ENCODE assay signal across 8 cellular contexts in genomic region chrX:100615015-100615414, GRCh38. TPM values are rescaled to one million over a fixed set of nuclear protein-coding genes. Genes with fewer than 3 reads are reported as not detected.
A peak's percentile ranks its signal among the peaks of the same experiment; 100 is the strongest.
DNase-seq lines count a peak whose midpoint lies in the region; ATAC-seq and TF ChIP-seq lines count a peak whose summit lies in the region.

No MANE protein-coding gene starts in this region.

- H3K36me3 ChIP-seq in MG63 (no peaks in the 10 kb centered on the region), body of pancreas (replicated peaks in 1 of 2; ENCODE audit: insufficient read depth in 1 of 2, low read depth in 2 of 2) (no peaks in the 10 kb centered on the region), mesenchymal stem cell (ENCODE audit: control insufficient read depth in 1 of 2, insufficient read depth in 2 of 2, low read depth in 1 of 2, low read length in 2 of 2) (no peaks in the 10 kb centered on the region)

- TF ChIP-seq CTCF in AG04449 (IDR thresholded peaks at IDR 0.05; ENCODE audit: insufficient read depth, low read length, missing control alignments) (peak; percentile 52), GM12872 (IDR thresholded peaks at IDR 0.05; ENCODE audit: insufficient read depth, low read depth, low read length) (peak; percentile 65), body of pancreas (IDR thresholded peaks at IDR 0.05) (peak; percentile 13 to 55 (median 44))

- H3K4ac ChIP-seq in mesenchymal stem cell (ENCODE audit: low read depth in 1 of 2, low read length in 2 of 2), result no peak overlapping the region

- peaks cover 13% of the 10 kb centered on the region for H3K27me3 Mint-ChIP-seq in activated T-helper 2 cell treated with anti-CD3 and anti-CD28 coated beads, Interferon-gamma antibody, Interleukin-2, Interleukin-4, amounts not matched to agents 10 μg/mL and 5 μg/mL and 100 μg/mL, durations not matched to agents 14 hours and 24 hours and 36 hours (ENCODE audit: low read depth)
- H3K27me3 Mint-ChIP-seq in activated CD8-positive, alpha-beta memory T cell treated with anti-CD3 and anti-CD28 coated beads, Interleukin-2, amount 10 ng/mL, durations not matched to agents 7 days and 5 days, result peaks cover 21% of the 10 kb centered on the region

- H2BK120ac ChIP-seq in mesenchymal stem cell (ENCODE audit: low read depth, low read length), result no peak overlapping the region

- no peak overlapping the region for H3K14ac ChIP-seq in mesenchymal stem cell (ENCODE audit: low read length in 2 of 2)

- no peak overlapping the region for H2BK15ac ChIP-seq in mesenchymal stem cell (ENCODE audit: low read depth, poor library complexity, severe bottlenecking)

- intact Hi-C loops in body of pancreas (cut with DNase I), result no loop called here
- intact Hi-C loops in activated T-helper 2 cell treated with anti-CD3 and anti-CD28 coated beads, Interferon-gamma antibody, Interleukin-2, Interleukin-4, amounts not matched to agents 10 μg/mL and 5 μg/mL and 100 μg/mL, durations not matched to agents 14 hours and 24 hours and 36 hours (cut with micrococcal nuclease), result no loop called here

- no peaks in the 10 kb centered on the region for H3K79me1 ChIP-seq in mesenchymal stem cell (replicated peaks; ENCODE audit: low read length, poor library complexity, severe bottlenecking)

- H3K4me2 ChIP-seq in mesenchymal stem cell (ENCODE audit: low read length, poor library complexity, severe bottlenecking), result no peak overlapping the region

- no peak overlapping the region for H3K27ac ChIP-seq in body of pancreas
- H3K27ac ChIP-seq in mesenchymal stem cell (ENCODE audit: low read length, poor library complexity, severe bottlenecking), result no peak overlapping the region

- ATAC-seq in body of pancreas, result peak; percentile 67
- ATAC-seq in activated CD8-positive, alpha-beta memory T cell treated with anti-CD3 and anti-CD28 coated beads, Interleukin-2, amount 10 ng/mL, durations not matched to agents 7 days and 5 days, result no peak

- H3K4me1 Mint-ChIP-seq in activated T-helper 2 cell treated with anti-CD3 and anti-CD28 coated beads, Interferon-gamma antibody, Interleukin-2, Interleukin-4, amounts not matched to agents 10 μg/mL and 5 μg/mL and 100 μg/mL, durations not matched to agents 14 hours and 24 hours and 36 hours (ENCODE audit: low read depth), result no peaks in the 10 kb centered on the region
- H3K4me1 Mint-ChIP-seq in activated CD8-positive, alpha-beta memory T cell treated with anti-CD3 and anti-CD28 coated beads, Interleukin-2, amount 10 ng/mL, durations not matched to agents 7 days and 5 days, result no peaks in the 10 kb centered on the region

- no peak overlapping the region for H3K23ac ChIP-seq in mesenchymal stem cell (ENCODE audit: low read length in 2 of 2)

- H3K4me1 ChIP-seq in body of pancreas (no peaks in the 10 kb centered on the region), mesenchymal stem cell (ENCODE audit: control insufficient read depth, insufficient read depth, low read depth, low read length) (no peaks in the 10 kb centered on the region)

- H2BK12ac ChIP-seq in mesenchymal stem cell (ENCODE audit: low read length in 2 of 2), result no peak overlapping the region

- no peak overlapping the region for H2AK5ac ChIP-seq in mesenchymal stem cell (ENCODE audit: low read length, severe bottlenecking)

- CTCF ChIA-PET in AG04449 (lab: Yijun Ruan, JAX), result interaction anchor here (0.6 to 4.8 kb wide), 22 partner anchors 8 to 154 kb away, joined by 3 to 27 read pairs (median 4); partner anchors contain the start of gene TSPAN6
- CTCF ChIA-PET in HEK293T (lab: Yijun Ruan, JAX), result interaction anchor here (0.6 to 1.7 kb wide), 11 partner anchors 8 to 247 kb away, joined by 3 to 10 read pairs (median 4); partner anchors contain the start of genes SYTL4 and TSPAN6
- CTCF ChIA-PET in activated CD8-positive, alpha-beta memory T cell treated with anti-CD3 and anti-CD28 coated beads, Interleukin-2, amount 10 ng/mL, durations not matched to agents 7 days and 5 days (lab: Charles Lee), result interaction anchor here (1.0 to 1.4 kb wide), 2 partner anchors 11 to 21 kb away, joined by 3 to 4 read pairs; no protein-coding TSS in a partner anchor

- TF ChIP-seq POLR2A in body of pancreas (IDR thresholded peaks at IDR 0.05), result no peak

- no peak overlapping the region for H2BK5ac ChIP-seq in mesenchymal stem cell (ENCODE audit: low read depth, low read length, poor library complexity, severe bottlenecking)

- peak overlapping the region; percentile 49 for H3K9ac ChIP-seq in mesenchymal stem cell (ENCODE audit: low read length)

- H3K9me3 ChIP-seq in MG63, result no peaks in the 10 kb centered on the region
- no peaks in the 10 kb centered on the region for H3K9me3 ChIP-seq in body of pancreas
- no peaks in the 10 kb centered on the region for H3K9me3 ChIP-seq in mesenchymal stem cell (ENCODE audit: control insufficient read depth, low read length)

- POLR2A ChIA-PET in AG04449 (lab: Yijun Ruan, JAX), result no interaction called here
- POLR2A ChIA-PET in HEK293T (lab: Yijun Ruan, JAX), result interaction anchor here (1.2 to 1.4 kb wide), 2 partner anchors 15 to 22 kb away, joined by 5 to 6 read pairs; partner anchors contain the start of gene TSPAN6

- no peak overlapping the region for H3K27ac Mint-ChIP-seq in activated T-helper 2 cell treated with anti-CD3 and anti-CD28 coated beads, Interferon-gamma antibody, Interleukin-2, Interleukin-4, amounts not matched to agents 10 μg/mL and 5 μg/mL and 100 μg/mL, durations not matched to agents 14 hours and 24 hours and 36 hours
- no peak overlapping the region for H3K27ac Mint-ChIP-seq in activated CD8-positive, alpha-beta memory T cell treated with anti-CD3 and anti-CD28 coated beads, Interleukin-2, amount 10 ng/mL, durations not matched to agents 7 days and 5 days

- no peaks in the 10 kb centered on the region for H3K9me3 Mint-ChIP-seq in activated T-helper 2 cell treated with anti-CD3 and anti-CD28 coated beads, Interferon-gamma antibody, Interleukin-2, Interleukin-4, amounts not matched to agents 10 μg/mL and 5 μg/mL and 100 μg/mL, durations not matched to agents 14 hours and 24 hours and 36 hours
- no peaks in the 10 kb centered on the region for H3K9me3 Mint-ChIP-seq in activated CD8-positive, alpha-beta memory T cell treated with anti-CD3 and anti-CD28 coated beads, Interleukin-2, amount 10 ng/mL, durations not matched to agents 7 days and 5 days (ENCODE audit: low read depth)

- WGBS in body of pancreas, 2 donors, result 0 to 13% methylated on average over 1 to 3 of the region's 3 CpGs
- WGBS in mesenchymal stem cell, result 21% methylated on average over 2 of the region's 3 CpGs

- no peaks in the 10 kb centered on the region for H3K36me3 Mint-ChIP-seq in activated T-helper 2 cell treated with anti-CD3 and anti-CD28 coated beads, Interferon-gamma antibody, Interleukin-2, Interleukin-4, amounts not matched to agents 10 μg/mL and 5 μg/mL and 100 μg/mL, durations not matched to agents 14 hours and 24 hours and 36 hours (ENCODE audit: low read depth)
- no peaks in the 10 kb centered on the region for H3K36me3 Mint-ChIP-seq in activated CD8-positive, alpha-beta memory T cell treated with anti-CD3 and anti-CD28 coated beads, Interleukin-2, amount 10 ng/mL, durations not matched to agents 7 days and 5 days

- H3K18ac ChIP-seq in mesenchymal stem cell (ENCODE audit: low read depth in 1 of 2, low read length in 2 of 2), result no peak overlapping the region

- DNase-seq in AG04449 (ENCODE audit: low read depth, low spot score) (no peak), HEK293T (ENCODE audit: extremely low spot score) (peak; percentile 60), MG63 (peak; percentile 31), body of pancreas (peak in 3 of 4 donors; percentile 20 to 26 (median 24)), mesenchymal stem cell (peak; percentile 75)
- no peak for DNase-seq in activated T-helper 2 cell treated with anti-CD3 and anti-CD28 coated beads, Interferon-gamma antibody, Interleukin-2, Interleukin-4, amounts not matched to agents 10 μg/mL and 5 μg/mL and 100 μg/mL, durations not matched to agents 14 hours and 24 hours and 36 hours (ENCODE audit: low spot score)
- DNase-seq in activated CD8-positive, alpha-beta memory T cell treated with anti-CD3 and anti-CD28 coated beads, Interleukin-2, amount 10 ng/mL, durations not matched to agents 7 days and 5 days, result no peak

- H3K4me3 Mint-ChIP-seq in activated T-helper 2 cell treated with anti-CD3 and anti-CD28 coated beads, Interferon-gamma antibody, Interleukin-2, Interleukin-4, amounts not matched to agents 10 μg/mL and 5 μg/mL and 100 μg/mL, durations not matched to agents 14 hours and 24 hours and 36 hours (ENCODE audit: low read depth), result no peak overlapping the region
- H3K4me3 Mint-ChIP-seq in activated CD8-positive, alpha-beta memory T cell treated with anti-CD3 and anti-CD28 coated beads, Interleukin-2, amount 10 ng/mL, durations not matched to agents 7 days and 5 days, result no peak overlapping the region

- H4K91ac ChIP-seq in mesenchymal stem cell (ENCODE audit: low read length), result no peak overlapping the region

- no peak overlapping the region for H4K8ac ChIP-seq in mesenchymal stem cell (ENCODE audit: low read length)

- no peak overlapping the region for H2AFZ ChIP-seq in mesenchymal stem cell (ENCODE audit: low read depth, low read length)

- H3K27me3 ChIP-seq in MG63 (no peaks in the 10 kb centered on the region), body of pancreas (no peaks in the 10 kb centered on the region), mesenchymal stem cell (ENCODE audit: control insufficient read depth in 1 of 2, insufficient read depth in 1 of 2, low read length in 2 of 2) (peaks cover 0 to 30% of the 10 kb centered on the region in 2 experiments)

- no peak overlapping the region for H3K4me3 ChIP-seq in AG04449 (ENCODE audit: low read depth, low read length)
- no peak overlapping the region for H3K4me3 ChIP-seq in MG63
- no peak overlapping the region for H3K4me3 ChIP-seq in body of pancreas
- no peak overlapping the region for H3K4me3 ChIP-seq in mesenchymal stem cell (ENCODE audit: insufficient read depth in 1 of 2, low read depth in 1 of 2, low read length in 2 of 2)

RNA-seq across cellular contexts. Expression of gene TSPAN6, which starts 21.6 kb away (rescaled TPM):
- 24.7 and 24.8 TPM in 2 replicates for total RNA-seq in MG63 (2014; rRNA removed; shearing (Covaris generic); ENCODE audit: low replicate concordance)
- total RNA-seq in body of pancreas, result 10 to 100 TPM in 1 of 2 donors, 1 to 10 TPM in 1; 8.2 to 19.2 TPM
- 34.3 TPM for polyA plus RNA-seq in mesenchymal stem cell (2013, experiment 1 of 2)
- 37.3 TPM for polyA plus RNA-seq in mesenchymal stem cell (2013, experiment 2 of 2)
- not detected in 2 replicates for total RNA-seq in activated T-helper 2 cell treated with anti-CD3 and anti-CD28 coated beads, Interferon-gamma antibody, Interleukin-2, Interleukin-4, amounts not matched to agents 10 μg/mL and 5 μg/mL and 100 μg/mL, durations not matched to agents 14 hours and 24 hours and 36 hours
- total RNA-seq in activated CD8-positive, alpha-beta memory T cell treated with anti-CD3 and anti-CD28 coated beads, Interleukin-2, amount 10 ng/mL, durations not matched to agents 7 days and 5 days, result not detected

RNA-seq across cellular contexts. Expression of gene SRPX2, which starts 29.0 kb away (rescaled TPM):
- total RNA-seq in MG63 (2014; rRNA removed; shearing (Covaris generic); ENCODE audit: low replicate concordance), result 11.1 and 12.0 TPM in 2 replicates
- total RNA-seq in body of pancreas, result 10 to 100 TPM in 1 of 2 donors, 1 to 10 TPM in 1; 8.6 to 15.5 TPM
- polyA plus RNA-seq in mesenchymal stem cell (2013, experiment 1 of 2), result 205 TPM
- 224 TPM for polyA plus RNA-seq in mesenchymal stem cell (2013, experiment 2 of 2)
- total RNA-seq in activated T-helper 2 cell treated with anti-CD3 and anti-CD28 coated beads, Interferon-gamma antibody, Interleukin-2, Interleukin-4, amounts not matched to agents 10 μg/mL and 5 μg/mL and 100 μg/mL, durations not matched to agents 14 hours and 24 hours and 36 hours, result not detected in 2 replicates
- not detected for total RNA-seq in activated CD8-positive, alpha-beta memory T cell treated with anti-CD3 and anti-CD28 coated beads, Interleukin-2, amount 10 ng/mL, durations not matched to agents 7 days and 5 days

RNA-seq across cellular contexts. Expression of gene TNMD, which starts 30.3 kb away (rescaled TPM):
- total RNA-seq in MG63 (2014; rRNA removed; shearing (Covaris generic); ENCODE audit: low replicate concordance), result not detected in 2 replicates
- under 1 TPM in 1 of 2 donors, not detected in 1; 0.99 TPM for total RNA-seq in body of pancreas
- polyA plus RNA-seq in mesenchymal stem cell (2013, experiment 1 of 2), result 0.21 TPM
- polyA plus RNA-seq in mesenchymal stem cell (2013, experiment 2 of 2), result 0.25 TPM
- total RNA-seq in activated T-helper 2 cell treated with anti-CD3 and anti-CD28 coated beads, Interferon-gamma antibody, Interleukin-2, Interleukin-4, amounts not matched to agents 10 μg/mL and 5 μg/mL and 100 μg/mL, durations not matched to agents 14 hours and 24 hours and 36 hours, result not detected in 2 replicates
- not detected for total RNA-seq in activated CD8-positive, alpha-beta memory T cell treated with anti-CD3 and anti-CD28 coated beads, Interleukin-2, amount 10 ng/mL, durations not matched to agents 7 days and 5 days

Comparison
In these comparisons a context has a peak if more than half of its experiments do, and no peak if none do; other contexts are left out.
1. DNase-seq: peak in HEK293T (single experiment), MG63 (single experiment), body of pancreas (3 of 4) and mesenchymal stem cell (single experiment); none in AG04449 (single experiment), activated T-helper 2 cell treated with anti-CD3 and anti-CD28 coated beads, Interferon-gamma antibody, Interleukin-2, Interleukin-4, amounts not matched to agents 10 μg/mL and 5 μg/mL and 100 μg/mL, durations not matched to agents 14 hours and 24 hours and 36 hours (single experiment) and activated CD8-positive, alpha-beta memory T cell treated with anti-CD3 and anti-CD28 coated beads, Interleukin-2, amount 10 ng/mL, durations not matched to agents 7 days and 5 days (single experiment).
2. Peak in every context shown above with its lines, with median percentiles within 50 percentile points of each other: CTCF ChIP-seq.